ENCODE assay signal across 8 cellular contexts in genomic region chr1:65065535-65066378, GRCh38.
DNase-seq lines count a peak whose midpoint lies in the region; ATAC-seq and TF ChIP-seq lines count a peak whose summit lies in the region.

No MANE protein-coding gene starts in this region.

- peak overlapping the region; percentile 85 for H3K27ac Mint-ChIP-seq in CD4-positive, alpha-beta T cell

- in situ Hi-C loops in mammary epithelial cell (cut with MboI; ENCODE audit: low sequenced_read_pairs in 2 of 2): loop anchor here (5.0 to 25.0 kb wide), 3 partner anchors 142 to 622 kb away; partner anchors contain the start of genes LEPR (in 1 of the 2) and LEPROT (in 1 of the 2)

- CTCF ChIA-PET in CD4-positive, alpha-beta T cell (lab: Charles Lee): interaction anchor here (1.9 to 6.3 kb wide), 2 partner anchors 9 to 622 kb away, joined by 6 to 91 read pairs; no protein-coding TSS in a partner anchor
- CTCF ChIA-PET in mammary epithelial cell (lab: Charles Lee; ENCODE audit: low non-redundant PET): interaction anchor here (0.5 kb wide), 1 partner anchor 149 kb away, joined by 12 read pairs; no protein-coding TSS in a partner anchor

- no peak for TF ChIP-seq CTCF in CD4-positive, alpha-beta T cell (IDR thresholded peaks at IDR 0.05)
- TF ChIP-seq CTCF in Loucy (conservative IDR thresholded peaks at IDR 0.05; ENCODE audit: low read length): no peak
- TF ChIP-seq CTCF in mammary epithelial cell (conservative IDR thresholded peaks at IDR 0.05 in 1 of 2, IDR thresholded peaks at IDR 0.05 in 1 of 2; ENCODE audit: extremely low read depth in 1 of 2, insufficient read depth in 1 of 2, low read depth in 1 of 2, low read length in 2 of 2): no peak

- no peaks in the 10 kb centered on the region for H3K9me3 Mint-ChIP-seq in CD4-positive, alpha-beta T cell

- 31% methylated on average over 9 of the region's 15 CpGs for WGBS in mammary epithelial cell (ENCODE audit: low coverage, missing lambda C conversion rate)

- no peaks in the 10 kb centered on the region for H3K27me3 ChIP-seq in CD4-positive, alpha-beta T cell (ENCODE audit: control insufficient read depth, insufficient read depth, low read length)
- H3K27me3 ChIP-seq in Loucy (ENCODE audit: insufficient read depth, low read length, poor library complexity, severe bottlenecking): no peaks in the 10 kb centered on the region
- H3K27me3 ChIP-seq in mammary epithelial cell (ENCODE audit: insufficient read depth, low read length): no peaks in the 10 kb centered on the region

- intact Hi-C loops in CD4-positive, alpha-beta T cell (cut with DNase I, micrococcal nuclease): loop anchor here (2.0 to 10.0 kb wide), 7 partner anchors 63 to 1471 kb away; partner anchors contain the start of genes JAK1 (in 1 of the 2), LEPR (in 1 of the 2), LEPROT (in 1 of the 2) and PGM1 (in 1 of the 2)
- intact Hi-C loops in mammary epithelial cell (cut with micrococcal nuclease): loop anchor here (5.0 kb wide), 1 partner anchor 357 kb away; the partner anchor contains the start of genes LEPR and LEPROT
- intact Hi-C loops in left colon (cut with DNase I, micrococcal nuclease): no loop called here

- H3K4me3 Mint-ChIP-seq in CD4-positive, alpha-beta T cell: peak overlapping the region; percentile 98

- H3K27me3 Mint-ChIP-seq in CD4-positive, alpha-beta T cell: no peaks in the 10 kb centered on the region

- H3K4me2 ChIP-seq in Loucy (ENCODE audit: low read depth, low read length, poor library complexity, severe bottlenecking): peak overlapping the region; percentile 83
- H3K4me2 ChIP-seq in mammary epithelial cell (ENCODE audit: insufficient read depth, low read depth, low read length): peak overlapping the region; percentile 88

- H2AFZ ChIP-seq in Loucy (ENCODE audit: low read length) (peak overlapping the region; percentile 86), mammary epithelial cell (ENCODE audit: low read depth, low read length) (peak overlapping the region; percentile 95)

- H3K36me3 ChIP-seq in Loucy (ENCODE audit: insufficient read depth, low read length) (no peaks in the 10 kb centered on the region), mammary epithelial cell (ENCODE audit: insufficient read depth, low read length) (no peaks in the 10 kb centered on the region)

- H3K4me3 ChIP-seq in Loucy (ENCODE audit: low read length, poor library complexity, severe bottlenecking) (peak overlapping the region; percentile 84), mammary epithelial cell (replicated peaks in 1 of 3; ENCODE audit: insufficient read depth in 1 of 3, low read depth in 2 of 3, low read length in 3 of 3) (peak overlapping the region; percentile 75 to 96 (median 80))

- dilution Hi-C loops in mammary epithelial cell (cut with HindIII; ENCODE audit: low sequenced_read_pairs): no loop called here

- peaks cover 12% of the 10 kb centered on the region for H3F3A ChIP-seq in Loucy (ENCODE audit: low read depth)

- no peak for DNase-seq in CD4-positive, alpha-beta T cell
- DNase-seq in mammary epithelial cell (no peak), left colon (peak; percentile 54 to 60), substantia nigra (lab: John Stamatoyannopoulos, UW) (peak in 28 of 49 donors; percentile 6 to 65 (median 32)), NCI-H345 treated with DMSO at 0.1 percent for 48 hours (lab: John Stamatoyannopoulos, UW; ENCODE audit: unreplicated experiment) (no peak), D341Med (ENCODE audit: low spot score) (no peak)
- no peak for DNase-seq in activated CD4-positive, CD25-positive, alpha-beta regulatory T cell (lab: John Stamatoyannopoulos, UW)

- H3K9me2 ChIP-seq in Loucy (replicated peaks; ENCODE audit: low read depth, low read length): no peaks in the 10 kb centered on the region

- no TSS peak for BruUV-seq in mammary epithelial cell (replicated peaks; lab: Mats Ljungman, UMichigan)

- H3K27ac ChIP-seq in CD4-positive, alpha-beta T cell (ENCODE audit: low read depth, low read length): peak overlapping the region; percentile 88
- H3K27ac ChIP-seq in mammary epithelial cell (ENCODE audit: insufficient read depth, low read depth, low read length) (no peak overlapping the region), substantia nigra (ENCODE audit: low read depth, low read length, poor library complexity, severe bottlenecking) (peak overlapping the region; percentile 97)

- no peaks in the 10 kb centered on the region for H3K9me3 ChIP-seq in CD4-positive, alpha-beta T cell (ENCODE audit: control insufficient read depth, low read length)
- H3K9me3 ChIP-seq in Loucy (ENCODE audit: insufficient read depth, low read depth, low read length): no peaks in the 10 kb centered on the region
- H3K9me3 ChIP-seq in mammary epithelial cell (replicated peaks; ENCODE audit: insufficient read depth, low read length): no peaks in the 10 kb centered on the region

- H3K4me1 ChIP-seq in Loucy (ENCODE audit: insufficient read depth, low read length, poor library complexity, severe bottlenecking) (peaks cover 44% of the 10 kb centered on the region), mammary epithelial cell (ENCODE audit: insufficient read depth, low read length) (peaks cover 14% of the 10 kb centered on the region)

- ATAC-seq in CD4-positive, alpha-beta T cell (ENCODE audit: poor library complexity): no peak
- ATAC-seq in left colon: peak; percentile 42

- POLR2A ChIA-PET in CD4-positive, alpha-beta T cell (lab: Charles Lee): interaction anchor here (0.6 to 4.5 kb wide), 15 partner anchors 9 to 354 kb away, joined by 3 to 48 read pairs (median 5); partner anchors contain the start of genes JAK1, LEPR and LEPROT

- H3K9ac ChIP-seq in Loucy (ENCODE audit: low read depth, low read length, poor library complexity, severe bottlenecking) (peak overlapping the region; percentile 76), mammary epithelial cell (ENCODE audit: insufficient read depth, low read length) (no peak overlapping the region)

- H4K20me1 ChIP-seq in Loucy (ENCODE audit: insufficient read depth, low read length, poor library complexity, severe bottlenecking) (peaks cover 30% of the 10 kb centered on the region), mammary epithelial cell (ENCODE audit: insufficient read depth, low read length) (no peaks in the 10 kb centered on the region)

- H3K4me1 Mint-ChIP-seq in CD4-positive, alpha-beta T cell (ENCODE audit: low read depth): peaks cover 74% of the 10 kb centered on the region

- peaks cover 71% of the 10 kb centered on the region for H3K79me2 ChIP-seq in Loucy (ENCODE audit: insufficient read depth, low read length)
- H3K79me2 ChIP-seq in mammary epithelial cell (ENCODE audit: insufficient read depth, low read length): no peaks in the 10 kb centered on the region

- H3K36me3 Mint-ChIP-seq in CD4-positive, alpha-beta T cell (ENCODE audit: low read depth): peaks cover 26% of the 10 kb centered on the region

Comparison
In these comparisons a context has a peak if more than half of its experiments do, and no peak if none do; other contexts are left out.
1. DNase-seq: peak in left colon (2 of 2) and substantia nigra (28 of 49); none in CD4-positive, alpha-beta T cell (0 of 10), mammary epithelial cell (single experiment), NCI-H345 treated with DMSO at 0.1 percent for 48 hours (single experiment), activated CD4-positive, CD25-positive, alpha-beta regulatory T cell (0 of 4) and D341Med (single experiment).
2. intact Hi-C loops: an anchor here in CD4-positive, alpha-beta T cell (2.0 to 10.0 kb wide) and mammary epithelial cell (5.0 kb wide); none called in left colon.